Comparison of ENCODE assay signal across 9 cellular contexts in genomic region chr6:28587011-28587745, GRCh38.
DNase-seq lines count a peak whose midpoint lies in the region; ATAC-seq, FAIRE-seq and TF ChIP-seq lines count a peak whose summit lies in the region.
"Had no signal": no experiment of that assay in that cellular context is flagged by ENCODE, and none has a peak within 500 bp of the region (broad histone marks: within the 10 kb centered on the region; RNA-seq: fewer than 3 reads in every experiment).

No MANE protein-coding gene starts in this region.

- H3K79me1 ChIP-seq in H9 (ENCODE audit: insufficient read depth, low read depth, low read length, poor library complexity, severe bottlenecking) = no peaks in the 10 kb centered on the region

- TF ChIP-seq POLR2A in HepG2 (IDR thresholded peaks at IDR 0.05; ENCODE audit: insufficient read depth in 1 of 2, low read depth in 2 of 2, low read length in 2 of 2) = peak; percentile 86 to 98

- H3T11ph ChIP-seq in H9 (ENCODE audit: low read length) = no peak overlapping the region

- no peak overlapping the region for H2BK5ac ChIP-seq in H9 (ENCODE audit: insufficient read length, low read length)

- no peak for TF ChIP-seq CTCF in GM06990 (IDR thresholded peaks at IDR 0.05; ENCODE audit: insufficient read depth, low read length, poor library complexity, severe bottlenecking)
- no peak for TF ChIP-seq CTCF in H9 (conservative IDR thresholded peaks at IDR 0.05)
- TF ChIP-seq CTCF in activated B cell treated with CpG ODN at 0.5 μM for 24 hours (IDR thresholded peaks at IDR 0.05) = no peak
- peak; percentile 44; the same call in 1 of the 2 replicates for TF ChIP-seq CTCF in HepG2 (CRISPR knock-in tag; IDR thresholded peaks at IDR 0.05)

- H2AFZ ChIP-seq in H9 (ENCODE audit: low read length) = peak overlapping the region; percentile 91
- peak overlapping the region; percentile 100 for H2AFZ ChIP-seq in HepG2 (ENCODE audit: low read length)

- H3K79me2 ChIP-seq in H9 (ENCODE audit: insufficient read depth, low read length) = no peaks in the 10 kb centered on the region
- H3K79me2 ChIP-seq in HepG2 (ENCODE audit: insufficient read depth, low read length) = peaks cover 4% of the 10 kb centered on the region

- H3K27me3 Mint-ChIP-seq in H9 (ENCODE audit: low read depth) = peaks cover 23% of the 10 kb centered on the region
- peaks cover 79% of the 10 kb centered on the region for H3K27me3 Mint-ChIP-seq in activated B cell treated with CpG ODN at 0.5 μM for 24 hours
- H3K27me3 Mint-ChIP-seq in central memory CD8-positive, alpha-beta T cell = peaks cover 100% of the 10 kb centered on the region

- H4K8ac ChIP-seq in H9 (replicated peaks; ENCODE audit: insufficient read length, low read depth, low read length) = no peak overlapping the region

- H2AK5ac ChIP-seq in H9 (ENCODE audit: insufficient read length, low read length) = no peak overlapping the region

- peaks cover 18% of the 10 kb centered on the region for H3K23me2 ChIP-seq in H9 (ENCODE audit: insufficient read length, low read depth, low read length, poor library complexity, severe bottlenecking)

- H3K4me3 ChIP-seq in GM06990 (replicated peaks; ENCODE audit: low read depth, low read length) = peak overlapping the region; percentile 77
- H3K4me3 ChIP-seq in HepG2 (replicated peaks in 1 of 3; ENCODE audit: insufficient read depth in 1 of 3, low read depth in 2 of 3, low read length in 3 of 3) = peak overlapping the region; percentile 74 to 86 (median 82)

- FAIRE-seq in HepG2 (lab: Jason Lieb, UNC) = peak; percentile 92

- H3K27ac ChIP-seq in H9 (ENCODE audit: insufficient read length, low read depth, low read length) = peak overlapping the region; percentile 58
- H3K27ac ChIP-seq in HepG2 (ENCODE audit: extremely low read length, insufficient read depth, low read length) = peak overlapping the region; percentile 62

- H2BK12ac ChIP-seq in H9 (ENCODE audit: insufficient read length, low read depth, low read length) = no peak overlapping the region

- peak overlapping the region; percentile 90 to 95 (median 92) for H3K27ac Mint-ChIP-seq in H9
- H3K27ac Mint-ChIP-seq in activated B cell treated with CpG ODN at 0.5 μM for 24 hours = peak overlapping the region; percentile 41
- H3K27ac Mint-ChIP-seq in central memory CD8-positive, alpha-beta T cell (ENCODE audit: low read depth) = no peak overlapping the region
- H3K27ac Mint-ChIP-seq: dendritic cell treated with granulocyte-macrophage colony-stimulating factor and Interleukin-4, amounts not matched to agents 40 ng/mL and 50 ng/mL, for 4 days had no signal

- H3K9me3 ChIP-seq in H9 (ENCODE audit: control insufficient read depth, low read depth, low read length) (no peaks in the 10 kb centered on the region), HepG2 (ENCODE audit: low read length) (no peaks in the 10 kb centered on the region)

- no peak overlapping the region for H4K91ac ChIP-seq in H9 (ENCODE audit: insufficient read length, low read depth, low read length)

- in situ Hi-C loops in HepG2 (cut with HindIII; ENCODE audit: extremely low pct_ligation_motif_present, low pct_unique_long_range_greater_than_20kb) = loop anchor here (5.0 kb wide), 1 partner anchor 95 kb away; no protein-coding TSS in a partner anchor

- peak; percentile 85 for DNase-seq in GM06990 (ENCODE audit: extremely low read depth, insufficient read length)
- DNase-seq in H9 = peak; percentile 90
- DNase-seq in NCI-H146 (lab: John Stamatoyannopoulos, UW) = peak; percentile 87
- peak; percentile 36 for DNase-seq in activated B cell treated with CpG ODN at 0.5 μM for 24 hours
- DNase-seq in central memory CD8-positive, alpha-beta T cell (ENCODE audit: low spot score in 2 of 2) = no peak
- peak; percentile 82 for DNase-seq in HepG2 (ENCODE audit: low spot score)
- DNase-seq in stimulated activated CD4-positive, alpha-beta T cell treated with anti-CD3 and anti-CD28 coated beads, Interleukin-4, amount 100 ng/mL, for 48 hours (ENCODE audit: low read depth in 2 of 2) = peak; percentile 54 to 56
- no peak for DNase-seq in effector CD8-positive, alpha-beta T cell (lab: John Stamatoyannopoulos, UW)

- no peaks in the 10 kb centered on the region for H3K27me3 ChIP-seq in GM06990 (replicated peaks; ENCODE audit: control insufficient read depth, insufficient read depth, low read length)
- no peaks in the 10 kb centered on the region for H3K27me3 ChIP-seq in H9 (ENCODE audit: insufficient read depth, low read length)
- H3K27me3 ChIP-seq in HepG2 (ENCODE audit: control insufficient read depth in 1 of 2, insufficient read depth in 2 of 2, low read length in 2 of 2) = no peaks in the 10 kb centered on the region; a peak in 1 of 5 replicates

- no peaks in the 10 kb centered on the region for H3K36me3 ChIP-seq in GM06990 (ENCODE audit: control insufficient read depth, insufficient read depth, low read length)
- H3K36me3 ChIP-seq in HepG2 (replicated peaks in 1 of 2; ENCODE audit: control insufficient read depth in 1 of 2, insufficient read depth in 2 of 2, low read length in 2 of 2) = no peaks in the 10 kb centered on the region

- peaks cover 0 to 3% of the 10 kb centered on the region in 2 experiments; a peak in 1 of 5 replicates for H3K9me3 Mint-ChIP-seq in H9
- peaks cover 16% of the 10 kb centered on the region for H3K9me3 Mint-ChIP-seq in activated B cell treated with CpG ODN at 0.5 μM for 24 hours
- peaks cover 6% of the 10 kb centered on the region for H3K9me3 Mint-ChIP-seq in central memory CD8-positive, alpha-beta T cell
- H3K9me3 Mint-ChIP-seq: dendritic cell treated with granulocyte-macrophage colony-stimulating factor and Interleukin-4, amounts not matched to agents 40 ng/mL and 50 ng/mL, for 4 days had no signal

- H3K9ac ChIP-seq in H9 (ENCODE audit: extremely low read depth, insufficient read length, low read length) (peak overlapping the region; percentile 88), HepG2 (ENCODE audit: insufficient read depth, low read depth, low read length) (peak overlapping the region; percentile 79)

- no CpG with 5 or more reads among the region's 40 CpGs for WGBS in H9 (ENCODE audit: extremely low coverage, insufficient read length, low lambda C conversion rate)
- 1% methylated on average over 31 of the region's 40 CpGs for WGBS in HepG2 (ENCODE audit: low lambda C conversion rate)

- H3K14ac ChIP-seq in H9 (ENCODE audit: insufficient read depth, low read length) = 0 out of 2 replicates have a peak overlapping the region, but pooled peaks have one; percentile 62

- no peaks in the 10 kb centered on the region for H4K20me1 ChIP-seq in H9 (ENCODE audit: control insufficient read depth, insufficient read depth, insufficient read length)
- no peaks in the 10 kb centered on the region for H4K20me1 ChIP-seq in HepG2 (ENCODE audit: insufficient read depth, low read length)

- BruUV-seq in HepG2 (replicated peaks; lab: Mats Ljungman, UMichigan) = no TSS peak

- H3K4me3 Mint-ChIP-seq in H9 (peak overlapping the region; percentile 91 to 98), activated B cell treated with CpG ODN at 0.5 μM for 24 hours (peak overlapping the region; percentile 83)
- peak overlapping the region; percentile 72 for H3K4me3 Mint-ChIP-seq in central memory CD8-positive, alpha-beta T cell
- H3K4me3 Mint-ChIP-seq: dendritic cell treated with granulocyte-macrophage colony-stimulating factor and Interleukin-4, amounts not matched to agents 40 ng/mL and 50 ng/mL, for 4 days had no signal

- no peak overlapping the region for H3K23ac ChIP-seq in H9 (ENCODE audit: insufficient read length, low read depth, low read length)

- H3K4me2 ChIP-seq in H9 (ENCODE audit: insufficient read depth, insufficient read length, low read length) (peak overlapping the region; percentile 95), HepG2 (ENCODE audit: low read depth, low read length) (peak overlapping the region; percentile 93)

- H2BK20ac ChIP-seq in H9 (ENCODE audit: low read depth, low read length, poor library complexity, severe bottlenecking) = no peak overlapping the region

- no peak overlapping the region for H2BK120ac ChIP-seq in H9 (ENCODE audit: low read depth, low read length, poor library complexity, severe bottlenecking)

- H3K4me1 ChIP-seq in H9 (ENCODE audit: insufficient read depth, low read length) (0 out of 2 replicates have a peak, but pooled peaks cover 3% of the 10 kb centered on the region), HepG2 (ENCODE audit: insufficient read depth, low read length) (peaks cover 50% of the 10 kb centered on the region)

- peak overlapping the region; percentile 53 for H3K18ac ChIP-seq in H9 (ENCODE audit: insufficient read length, low read depth, low read length)

- intact Hi-C loops in activated B cell treated with CpG ODN at 0.5 μM for 24 hours (cut with micrococcal nuclease) (no loop called here), HepG2 (cut with micrococcal nuclease; ENCODE audit: unreplicated experiment) (loop anchor here (1.0 to 5.0 kb wide), 7 partner anchors 44 to 695 kb away; partner anchors contain the start of gene ZKSCAN8)

- peak; percentile 45; the same call in 1 of the 2 replicates for TF ChIP-seq RAD21 in HepG2 (CRISPR knock-in tag; IDR thresholded peaks at IDR 0.05)

- H3K36me3 Mint-ChIP-seq in H9 (ENCODE audit: insufficient read depth in 1 of 3, low read depth in 3 of 3) (no peaks in the 10 kb centered on the region), activated B cell treated with CpG ODN at 0.5 μM for 24 hours (ENCODE audit: low read depth) (peaks cover 2% of the 10 kb centered on the region)
- H3K36me3 Mint-ChIP-seq in central memory CD8-positive, alpha-beta T cell (ENCODE audit: insufficient read depth) = peaks cover 6% of the 10 kb centered on the region

- peak; percentile 79 for ATAC-seq in activated B cell treated with CpG ODN at 0.5 μM for 24 hours (ENCODE audit: low read depth)
- ATAC-seq in central memory CD8-positive, alpha-beta T cell (replicated peaks; ENCODE audit: extremely low read depth, poor library complexity, severe bottlenecking) = no peak
- peak; percentile 93 for ATAC-seq in HepG2

- TF ChIP-seq EP300 in HepG2 (IDR thresholded peaks at IDR 0.05; ENCODE audit: low read depth in 2 of 2, low read length in 2 of 2) (peak in 1 of 2 experiments; percentile 35; a peak in 1 of 4 replicates), HepG2 (CRISPR knock-in tag; IDR thresholded peaks at IDR 0.05; ENCODE audit: borderline replicate concordance) (peak; percentile 36; the same call in 1 of the 2 replicates)

- no peak overlapping the region for H3K4ac ChIP-seq in H9 (ENCODE audit: low read depth, low read length)

- no peak overlapping the region for H3K56ac ChIP-seq in H9 (ENCODE audit: insufficient read length, low read depth, low read length)

- no peak overlapping the region for H4K5ac ChIP-seq in H9 (ENCODE audit: insufficient read length, low read depth, low read length)

- CTCF ChIA-PET in activated B cell treated with CpG ODN at 0.5 μM for 24 hours (lab: Charles Lee) = no interaction called here
- CTCF ChIA-PET in HepG2 (lab: Yijun Ruan, JAX; ENCODE audit: low intra/inter-chr PET ratio, low total read pairs) = no interaction called here

- H2BK15ac ChIP-seq in H9 (ENCODE audit: low read depth, low read length) = no peak overlapping the region

- H3K4me1 Mint-ChIP-seq in H9 = peaks cover 28 to 35% of the 10 kb centered on the region in 2 experiments
- peaks cover 22% of the 10 kb centered on the region for H3K4me1 Mint-ChIP-seq in activated B cell treated with CpG ODN at 0.5 μM for 24 hours
- H3K4me1 Mint-ChIP-seq in central memory CD8-positive, alpha-beta T cell = peaks cover 16% of the 10 kb centered on the region

- POLR2A ChIA-PET in activated B cell treated with CpG ODN at 0.5 μM for 24 hours (lab: Charles Lee) = no interaction called here
- POLR2A ChIA-PET in HepG2 (lab: Yijun Ruan, JAX) = interaction anchor here (0.8 to 2.4 kb wide), 15 partner anchors 12 to 694 kb away, joined by 3 to 9 read pairs (median 4); partner anchors contain the start of genes ZKSCAN4, ZKSCAN8, ZSCAN12 and ZSCAN31

Comparison
In these comparisons a context has a peak if more than half of its experiments do, and no peak if none do; other contexts are left out.
1. DNase-seq: peak in GM06990 (single experiment), H9 (single experiment), NCI-H146 (single experiment), activated B cell treated with CpG ODN at 0.5 μM for 24 hours (single experiment), HepG2 (single experiment) and stimulated activated CD4-positive, alpha-beta T cell treated with anti-CD3 and anti-CD28 coated beads, Interleukin-4, amount 100 ng/mL, for 48 hours (2 of 2); none in central memory CD8-positive, alpha-beta T cell (0 of 2) and effector CD8-positive, alpha-beta T cell (single experiment).
2. Peak in every context shown above with its lines, with median percentiles within 50 percentile points of each other: H3K4me3 Mint-ChIP-seq.